Comparison of ENCODE assay signal across 18 cellular contexts in the genomic region with DNA sequence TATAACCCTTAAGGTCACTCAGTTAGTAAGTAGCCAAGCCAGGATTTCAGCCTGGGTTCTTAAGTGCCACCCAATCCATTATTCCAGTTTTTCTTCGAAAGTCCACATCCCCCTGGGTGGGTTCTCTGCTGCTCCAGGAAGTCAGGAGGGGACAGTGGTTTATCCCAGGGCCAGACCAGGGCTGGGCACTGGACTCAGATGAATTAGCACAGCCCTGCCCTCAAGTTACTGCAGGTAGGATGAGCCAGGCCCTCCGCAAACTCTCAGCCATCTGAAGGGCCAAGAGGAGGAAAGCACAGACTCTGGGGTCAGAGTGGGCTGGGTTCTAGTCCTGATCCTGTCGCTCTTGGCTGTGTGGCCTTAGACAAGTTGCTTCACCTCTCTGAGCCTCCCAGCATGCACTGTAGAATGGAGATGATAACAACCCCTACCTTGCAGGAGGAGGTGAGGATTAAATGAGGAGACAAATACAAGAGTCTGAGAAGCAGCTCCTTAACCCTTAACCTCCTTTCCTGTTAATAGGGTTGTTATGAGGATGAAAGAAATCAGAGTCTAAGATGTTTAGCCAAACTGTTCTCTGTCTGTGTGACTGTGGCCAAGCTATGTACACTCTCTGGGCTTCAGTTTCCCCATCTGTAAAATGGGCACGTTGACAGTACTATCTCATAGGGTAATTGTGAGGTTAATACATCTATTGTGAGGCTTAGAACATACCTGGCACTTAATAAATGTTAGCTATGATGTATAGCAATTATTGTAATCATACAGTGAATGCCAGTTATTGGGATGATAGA.
"Had no signal": no experiment of that assay in that cellular context is flagged by ENCODE, and none has a peak within 500 bp of the region (broad histone marks: within the 10 kb centered on the region; RNA-seq: fewer than 3 reads in every experiment).

No MANE protein-coding gene starts in this region.

- H2AFZ ChIP-seq: hepatocyte had no signal

- H3K36me3 ChIP-seq: colonic mucosa, right atrium auricular region, suprapubic skin, thyroid gland had no signal

- H3K4me3 ChIP-seq: colonic mucosa, hepatocyte, right atrium auricular region, suprapubic skin, thyroid gland had no signal

- ATAC-seq: foreskin keratinocyte; naive thymus-derived CD4-positive, alpha-beta T cell; stimulated activated effector memory CD8-positive, alpha-beta T cell treated with anti-CD3 and anti-CD28 coated beads, Interleukin-12 subunit alpha, Interleukin-12 subunit beta, amount 100 ng/mL, for 72 hours; stimulated activated naive CD8-positive, alpha-beta T cell treated with anti-CD3 and anti-CD28 coated beads, Interleukin-15, Interleukin-2, amounts not matched to agents 100 U/mL and 50 U/mL, for 24 hours had no signal

- H3K4me2 ChIP-seq: hepatocyte had no signal

- H3K79me2 ChIP-seq: hepatocyte had no signal

- H3K27me3 ChIP-seq: colonic mucosa, right atrium auricular region, suprapubic skin, thyroid gland had no signal

- H3K27ac ChIP-seq: colonic mucosa, foreskin keratinocyte, hepatocyte, right atrium auricular region, suprapubic skin, thyroid gland had no signal

- H3K4me1 ChIP-seq: colonic mucosa, foreskin keratinocyte, thyroid gland had no signal

- H3K9me3 ChIP-seq: colonic mucosa, right atrium auricular region, suprapubic skin, thyroid gland had no signal

- FAIRE-seq: endothelial cell of umbilical vein, urothelium cell line had no signal

- DNase-seq: colonic mucosa; effector CD4-positive, alpha-beta T cell; endodermal cell; erythroblast; foreskin keratinocyte; mesendoderm; naive thymus-derived CD4-positive, alpha-beta T cell; nephron progenitor cell; stimulated activated CD4-positive, alpha-beta T cell treated with anti-CD3 and anti-CD28 coated beads, Interleukin-4, amount 100 ng/mL, for 1 hour; stimulated activated CD8-positive, alpha-beta memory T cell treated with anti-CD3 and anti-CD28 coated beads, Interleukin-4, amount 100 ng/mL, for 48 hours; stimulated activated naive CD8-positive, alpha-beta T cell treated with anti-CD3 and anti-CD28 coated beads, Interleukin-15, Interleukin-2, amounts not matched to agents 100 U/mL and 50 U/mL, for 24 hours; thyroid gland had no signal
